ENCODE assay signal across 17 cellular contexts in the genomic region with DNA sequence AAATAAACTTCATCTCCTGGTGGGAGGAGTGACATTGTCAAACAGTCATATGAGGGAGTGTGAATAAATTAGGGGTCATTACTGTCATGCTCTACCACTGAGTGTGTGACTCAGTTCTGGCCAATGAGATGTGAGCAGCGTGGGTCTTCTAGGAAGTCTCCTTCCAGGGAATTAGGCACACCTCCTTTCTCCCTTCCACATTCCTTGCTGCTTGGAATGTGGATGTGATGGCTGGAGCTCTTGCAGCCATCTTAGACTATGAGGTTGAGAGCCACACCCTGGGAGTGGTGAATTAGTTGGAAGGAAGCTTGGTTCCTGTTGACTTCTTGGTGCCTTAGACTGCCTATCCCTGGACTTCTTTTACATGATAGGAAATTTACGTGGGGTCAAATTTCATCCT. TPM values are rescaled to one million over a fixed set of nuclear protein-coding genes. Genes with fewer than 3 reads are reported as not detected.
DNase-seq lines count a peak whose midpoint lies in the region; ATAC-seq, FAIRE-seq and TF ChIP-seq lines count a peak whose summit lies in the region.
"Had no signal": no experiment of that assay in that cellular context is flagged by ENCODE, and none has a peak within 500 bp of the region (broad histone marks: within the 10 kb centered on the region; RNA-seq: fewer than 3 reads in every experiment).

No MANE protein-coding gene starts in this region.

- H3K4me1 ChIP-seq in SJSA1 (replicated peaks) (peaks cover 38% of the 10 kb centered on the region), H1 (replicated peaks in 1 of 4; ENCODE audit: control insufficient read depth in 3 of 4, insufficient read depth in 4 of 4, low read length in 3 of 4) (peaks cover 0 to 26% (median 18%) of the 10 kb centered on the region in 4 experiments; a peak in 6 of 7 replicates), OCI-LY7 (ENCODE audit: insufficient read depth, low read length, poor library complexity, severe bottlenecking) (no peaks in the 10 kb centered on the region)

- no peak overlapping the region for H4K5ac ChIP-seq in H1 (ENCODE audit: insufficient read length, low read depth, low read length)

- H2AFZ ChIP-seq in H1 (ENCODE audit: low read length) (no peak overlapping the region), OCI-LY7 (ENCODE audit: low read length) (no peak overlapping the region)

- H3K27me3 ChIP-seq in SJSA1 (replicated peaks) (no peaks in the 10 kb centered on the region), H1 (replicated peaks in 1 of 4; ENCODE audit: control insufficient read depth in 3 of 4, extremely low read depth in 1 of 4, insufficient read depth in 3 of 4, low read length in 3 of 4) (peaks cover 0 to 4% (median under 1%) of the 10 kb centered on the region in 4 experiments; a peak in 3 of 7 replicates)

- no peak for ATAC-seq in HG02678 (IDR thresholded peaks at IDR 0.05; ENCODE audit: unreplicated experiment)

- BruUV-seq in OCI-LY7 (replicated peaks; lab: Mats Ljungman, UMichigan): no TSS peak

- no peaks in the 10 kb centered on the region for H3K36me3 ChIP-seq in SJSA1
- H3K36me3 ChIP-seq in H1 (ENCODE audit: control insufficient read depth in 2 of 4, insufficient read depth in 4 of 4, low read length in 3 of 4): no peaks in the 10 kb centered on the region
- no peaks in the 10 kb centered on the region for H3K36me3 ChIP-seq in OCI-LY7 (ENCODE audit: insufficient read depth, low read length)
- H3K36me3 ChIP-seq: HAP-1 had no signal

- TF ChIP-seq CTCF in H1 (IDR thresholded peaks at IDR 0.05; ENCODE audit: control extremely low read depth in 1 of 3, insufficient read depth in 1 of 3, low read depth in 1 of 3, low read length in 3 of 3): no peak
- no peak for TF ChIP-seq CTCF in OCI-LY7 (conservative IDR thresholded peaks at IDR 0.05; ENCODE audit: low read length)

- DNase-seq in SJSA1 (ENCODE audit: low read depth in 1 of 2, low spot score in 2 of 2) (peak in 1 of 2 experiments; percentile 68), H1 (ENCODE audit: low read depth in 1 of 2, low spot score in 2 of 2) (no peak), SK-N-DZ (ENCODE audit: low spot score) (no peak), OCI-LY7 (ENCODE audit: low spot score) (no peak)
- DNase-seq in activated CD8-positive, alpha-beta memory T cell treated with anti-CD3 and anti-CD28 coated beads for 24 hours: no peak
- DNase-seq: Caco-2, DND-41, GDM1, GOT3 had no signal

- TF ChIP-seq RAD21 in Ishikawa (IDR thresholded peaks at IDR 0.05; ENCODE audit: low read depth) (no peak), H1 (IDR thresholded peaks at IDR 0.05 in 1 of 2, conservative IDR thresholded peaks at IDR 0.05 in 1 of 2; ENCODE audit: low read depth in 2 of 2, low read length in 2 of 2) (no peak)

- intact Hi-C loops in OCI-LY7 (cut with micrococcal nuclease; ENCODE audit: unreplicated experiment): no loop called here

- H3K9me3 ChIP-seq in SJSA1 (replicated peaks) (no peaks in the 10 kb centered on the region), H1 (ENCODE audit: insufficient read depth in 2 of 2, low read depth in 1 of 2, low read length in 1 of 2) (no peaks in the 10 kb centered on the region; a peak in 2 of 4 replicates), OCI-LY7 (ENCODE audit: low read length) (no peaks in the 10 kb centered on the region)
- H3K9me3 ChIP-seq: HAP-1 had no signal

- H3K18ac ChIP-seq in H1 (ENCODE audit: extremely low read depth, low read length): no peak overlapping the region

- H3K56ac ChIP-seq in H1 (replicated peaks; ENCODE audit: insufficient read length, low read depth, low read length): no peak overlapping the region

- TF ChIP-seq POLR2A in H1 (IDR thresholded peaks at IDR 0.05; ENCODE audit: control extremely low read depth in 1 of 2, low read depth in 2 of 2, low read length in 2 of 2): no peak

- H2BK20ac ChIP-seq in H1 (ENCODE audit: low read length): no peak overlapping the region

- CTCF ChIA-PET in H1 (lab: Charles Lee; ENCODE audit: partially characterized antibody) (interaction anchor here (0.9 to 1.6 kb wide), 3 partner anchors 16 to 174 kb away, joined by 3 to 5 read pairs (median 4); no protein-coding TSS in a partner anchor), OCI-LY7 (lab: Charles Lee; ENCODE audit: unreplicated experiment) (no interaction called here)

- no peak overlapping the region for H3K14ac ChIP-seq in H1 (ENCODE audit: insufficient read length)

- TF ChIP-seq EP300 in Ishikawa (IDR thresholded peaks at IDR 0.05; ENCODE audit: borderline replicate concordance) (no peak), H1 (IDR thresholded peaks at IDR 0.05; ENCODE audit: borderline replicate concordance in 1 of 2, low read depth in 2 of 2, low read length in 2 of 2) (no peak)

- no peaks in the 10 kb centered on the region for H4K20me1 ChIP-seq in H1 (replicated peaks in 1 of 2; ENCODE audit: control insufficient read depth in 1 of 2, insufficient read depth in 2 of 2, low read length in 2 of 2)
- no peaks in the 10 kb centered on the region for H4K20me1 ChIP-seq in OCI-LY7 (ENCODE audit: insufficient read depth, low read length)

- H2BK120ac ChIP-seq in H1 (replicated peaks; ENCODE audit: low read depth, low read length): no peak overlapping the region

- no peaks in the 10 kb centered on the region for H3K79me2 ChIP-seq in H1 (ENCODE audit: control insufficient read depth in 1 of 2, insufficient read depth in 2 of 2, low read length in 2 of 2)
- H3K79me2 ChIP-seq in OCI-LY7 (ENCODE audit: insufficient read depth, low read depth, low read length): no peaks in the 10 kb centered on the region

- no peak overlapping the region for H3K4ac ChIP-seq in H1 (replicated peaks; ENCODE audit: insufficient read length, low read depth, low read length)

- POLR2A ChIA-PET in H1 (lab: Charles Lee; ENCODE audit: partially characterized antibody) (no interaction called here), OCI-LY7 (lab: Charles Lee) (no interaction called here)

- no peak overlapping the region for H3K9ac ChIP-seq in H1 (replicated peaks in 1 of 4; ENCODE audit: extremely low read depth in 1 of 4, low read depth in 3 of 4, low read length in 3 of 4)

- no peak overlapping the region for H2AK5ac ChIP-seq in H1 (ENCODE audit: low read depth, low read length)

- H3K79me1 ChIP-seq in H1 (ENCODE audit: low read depth, low read length): no peaks in the 10 kb centered on the region

- FAIRE-seq in H1 (lab: Jason Lieb, UNC): no peak
- FAIRE-seq: A204.1, GM12892, GM19239 had no signal

- no peak overlapping the region for H3K4me3 ChIP-seq in SJSA1
- no peak overlapping the region for H3K4me3 ChIP-seq in H1 (ENCODE audit: extremely low read depth in 1 of 4, insufficient read depth in 2 of 4, low read depth in 3 of 4, low read length in 4 of 4)
- no peak overlapping the region for H3K4me3 ChIP-seq in OCI-LY7 (ENCODE audit: low read depth, low read length, poor library complexity, severe bottlenecking)
- H3K4me3 ChIP-seq: HAP-1 had no signal

- H4K8ac ChIP-seq in H1 (ENCODE audit: extremely low read depth, insufficient read depth, low read length): no peak overlapping the region

- H3K23ac ChIP-seq in H1 (ENCODE audit: insufficient read length): no peak overlapping the region

- no peak overlapping the region for H2BK15ac ChIP-seq in H1 (ENCODE audit: low read length)

- H3K27ac ChIP-seq in SJSA1 (peak overlapping the region; percentile 33), H1 (ENCODE audit: low read depth, low read length) (no peak overlapping the region), OCI-LY7 (ENCODE audit: low read depth, low read length, poor library complexity, severe bottlenecking) (no peak overlapping the region)

- H3K23me2 ChIP-seq in H1 (ENCODE audit: low read depth, low read length): peaks cover 3% of the 10 kb centered on the region; the same call in 1 of the 2 replicates

- no peak overlapping the region for H4K91ac ChIP-seq in H1 (replicated peaks; ENCODE audit: insufficient read length, low read length)

- no peaks in the 10 kb centered on the region for H3K9me2 ChIP-seq in OCI-LY7 (ENCODE audit: insufficient read depth, low read length)

- 93% methylated on average over 2 of the region's 2 CpGs; no CpG with 5 or more reads in 1 of the 2 experiments for WGBS in H1 (ENCODE audit: extremely low coverage in 1 of 2, insufficient coverage in 1 of 2, insufficient read length in 1 of 2, insufficient replicate concordance in 2 of 2, low coverage in 1 of 2, low lambda C conversion rate in 2 of 2, missing lambda C conversion rate in 1 of 2), 2 experiments

- H3K4me2 ChIP-seq in H1 (ENCODE audit: insufficient read depth in 1 of 2, low read depth in 2 of 2, low read length in 2 of 2) (no peak overlapping the region), OCI-LY7 (ENCODE audit: low read length) (no peak overlapping the region)

- H2BK5ac ChIP-seq in H1 (ENCODE audit: low read depth, low read length): no peak overlapping the region

- no peak overlapping the region for H2BK12ac ChIP-seq in H1 (ENCODE audit: low read depth, low read length)

TF ChIP-seq in Ishikawa, 13 proteins besides CTCF, POLR2A, EP300 and RAD21 (continues in another document):
- peak; percentile 60; the same call in 1 of the 2 replicates for TF ChIP-seq TEAD4 (IDR thresholded peaks at IDR 0.05)
- TF ChIP-seq NFIC (IDR thresholded peaks at IDR 0.05): no peak
- TF ChIP-seq, protein P1, sequence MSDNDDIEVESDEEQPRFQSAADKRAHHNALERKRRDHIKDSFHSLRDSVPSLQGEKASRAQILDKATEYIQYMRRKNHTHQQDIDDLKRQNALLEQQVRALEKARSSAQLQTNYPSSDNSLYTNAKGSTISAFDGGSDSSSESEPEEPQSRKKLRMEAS (IDR thresholded peaks at IDR 0.05): peak; percentile 30; the same call in 1 of the 2 replicates

TF ChIP-seq in H1, 55 proteins besides CTCF, POLR2A, EP300 and RAD21:
- TF ChIP-seq SP4 (IDR thresholded peaks at IDR 0.05; ENCODE audit: low read length) (no peak), KDM1A (IDR thresholded peaks at IDR 0.05; ENCODE audit: borderline replicate concordance, low read length) (peak; percentile 93; the same call in 1 of the 2 replicates)
TF ChIP-seq in H1: peak in this region for 1.

RNA-seq across cellular contexts. Expression of a gene that starts 36.6 kb away (rescaled TPM):
- total RNA-seq in SJSA1 (2014; rRNA removed; shearing (Covaris generic)): 0.38 and 0.50 TPM in 2 replicates
- total RNA-seq in H1 (2021; fragmentation: NEBNext Ultra II Directional; extraction: Animal tissue kit (Norgen Biotek cat#: 25700)): 0.15 and 0.20 TPM in 2 replicates
- 0.17 TPM in 2 replicates for polyA plus RNA-seq in H1 (2011; rRNA removed)
- 0.13 TPM for polyA plus RNA-seq in H1 (2011; cell fraction: cytosol; rRNA removed)
- 1.6 TPM for polyA plus RNA-seq in H1 (2011; cell fraction: nucleus; rRNA removed)
- 0.26 to 0.81 TPM (median 0.35 TPM) in 4 replicates for polyA plus RNA-seq in H1 (2012, experiment 1 of 2)
- not detected for polyA plus RNA-seq in H1 (2012, experiment 2 of 2)
- 0.04 TPM for polyA plus RNA-seq in H1 (2013, experiment 1 of 2)
- polyA plus RNA-seq in H1 (2013, experiment 2 of 2): 0.07 TPM
- 0.38 and 0.44 TPM in 2 replicates for polyA minus RNA-seq in H1 (2011; rRNA and poly(A)+ RNA removed)
- 0.51 TPM for polyA minus RNA-seq in H1 (2011; cell fraction: cytosol; rRNA and poly(A)+ RNA removed)
- polyA minus RNA-seq in H1 (2011; cell fraction: nucleus; rRNA and poly(A)+ RNA removed): 0.60 TPM
- polyA plus RNA-seq in SK-N-DZ (2014; cell fraction: cytosol; rRNA removed): 1.4 and 1.5 TPM in 2 replicates
- 2.9 and 3.0 TPM in 2 replicates for polyA plus RNA-seq in SK-N-DZ (2014; cell fraction: nucleus; rRNA removed)
- 0.33 and 0.63 TPM in 2 replicates for total RNA-seq in OCI-LY7 (2014; rRNA removed; shearing (Covaris generic))
- 0.11 and 0.77 TPM in 2 replicates for total RNA-seq in OCI-LY7 (2022)
- polyA plus RNA-seq: CD14-positive monocyte; CD8-positive, alpha-beta memory T cell had no signal
